In genomic region chr12:116766746-116767145, GRCh38 we compare ENCODE assay signal across 4 cellular contexts.
"Had no signal": no experiment of that assay in that cellular context is flagged by ENCODE, and none has a peak within 500 bp of the region (broad histone marks: within the 10 kb centered on the region; RNA-seq: fewer than 3 reads in every experiment).

No MANE protein-coding gene starts in this region.

- H3K4me3 ChIP-seq: GM23338, HAP-1 had no signal

- H3K27ac ChIP-seq: HL-60 had no signal

- H3K27ac Mint-ChIP-seq: GM23338, HFFc6 had no signal

- DNase-seq: HFFc6 had no signal

- H3K4me1 ChIP-seq: HAP-1 had no signal

- H3K4me2 ChIP-seq: GM23338 had no signal

- H3K4me1 Mint-ChIP-seq: GM23338 had no signal

- H3K9me3 Mint-ChIP-seq: GM23338, HFFc6 had no signal

- H3K9me3 ChIP-seq: HAP-1 had no signal

- H2AFZ ChIP-seq: GM23338 had no signal

- H3K4me3 Mint-ChIP-seq: GM23338, HFFc6 had no signal
